ENCODE assay signal across 25 cellular contexts in the genomic region with DNA sequence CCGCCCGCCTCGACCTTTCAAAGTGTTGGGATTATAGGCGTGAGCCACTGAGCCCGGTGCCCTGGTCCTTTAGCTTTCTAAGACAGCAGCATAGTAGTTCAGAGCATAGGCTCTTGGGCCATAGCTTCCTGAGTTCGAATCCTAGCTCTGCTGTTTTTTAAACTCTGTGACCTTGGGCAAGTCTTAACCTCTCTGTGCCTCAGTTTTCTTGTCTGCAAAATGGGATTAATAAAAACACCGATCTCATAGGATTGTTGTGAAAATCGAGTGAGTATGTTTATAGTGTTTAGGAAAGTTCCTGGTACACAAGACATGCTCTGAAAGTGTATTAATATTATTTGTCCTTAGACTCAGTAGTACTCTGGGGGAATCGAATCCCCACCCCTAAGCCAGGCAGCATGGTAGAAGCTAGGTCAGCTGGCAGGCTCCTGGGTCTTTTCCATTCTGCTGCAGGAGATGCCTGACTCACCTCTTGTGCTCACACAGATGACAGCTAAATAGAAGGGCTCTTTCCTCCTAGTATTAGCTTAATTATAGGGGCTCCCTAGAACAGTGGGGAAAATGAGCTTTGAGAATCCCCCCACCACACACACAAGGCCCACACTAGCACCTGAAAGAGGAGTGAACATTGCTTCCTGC. TPM values are rescaled to one million over a fixed set of nuclear protein-coding genes. Genes with fewer than 3 reads are reported as not detected.
DNase-seq lines count a peak whose midpoint lies in the region; ATAC-seq, FAIRE-seq and TF ChIP-seq lines count a peak whose summit lies in the region.
"Had no signal": no experiment of that assay in that cellular context is flagged by ENCODE, and none has a peak within 500 bp of the region (broad histone marks: within the 10 kb centered on the region; RNA-seq: fewer than 3 reads in every experiment).

No MANE protein-coding gene starts in this region.

- H4K20me1 ChIP-seq in K562 (replicated peaks; ENCODE audit: control insufficient read depth, insufficient read depth, low read length), result 0 out of 2 replicates have a peak, but pooled peaks cover 2% of the 10 kb centered on the region

- TF ChIP-seq RAD21 in K562 (CRISPR knock-in tag; conservative IDR thresholded peaks at IDR 0.05 in 1 of 2, IDR thresholded peaks at IDR 0.05 in 1 of 2), result no peak

- no peak overlapping the region; the same call in 1 of the 2 replicates for H3K4me2 ChIP-seq in K562 (ENCODE audit: insufficient read depth, low read length)
- H3K4me2 ChIP-seq: KMS-11 had no signal

- peaks cover 87% of the 10 kb centered on the region for H3K4me1 Mint-ChIP-seq in CD8-positive, alpha-beta T cell (ENCODE audit: low read depth)
- peaks cover 89% of the 10 kb centered on the region for H3K4me1 Mint-ChIP-seq in stimulated activated memory B cell treated with anti-CD40 and anti-IgM and Interleukin-4, amounts not matched to agents 10 μg/mL and 1 μg/mL and 100 μg/mL, for 72 hours

- BruUV-seq in K562 (replicated peaks; lab: Mats Ljungman, UMichigan), result no TSS peak

- POLR2A ChIA-PET in CD8-positive, alpha-beta T cell (lab: Charles Lee), result interaction anchor here (0.9 to 1.6 kb wide), 7 partner anchors 16 to 155 kb away, joined by 3 to 6 read pairs (median 5); no protein-coding TSS in a partner anchor
- POLR2A ChIA-PET in K562 (lab: Yijun Ruan, JAX), result interaction anchor here (0.6 to 2.4 kb wide), 9 partner anchors 9 to 231 kb away, joined by 3 to 15 read pairs (median 4); no protein-coding TSS in a partner anchor

- intact Hi-C loops in CD8-positive, alpha-beta T cell (cut with DNase I, micrococcal nuclease), result loop anchor here (5.0 kb wide), 2 partner anchors 43 to 78 kb away; a partner anchor contains a TSS
- intact Hi-C loops in K562 (cut with micrococcal nuclease), result loop anchor here (5.0 kb wide), 1 partner anchor 132 kb away; no protein-coding TSS in a partner anchor
- intact Hi-C loops in breast epithelium (cut with DNase I; ENCODE audit: low total_unique reads), result no loop called here

- CTCF ChIA-PET in CD8-positive, alpha-beta T cell (lab: Charles Lee), result interaction anchor here (0.9 to 9.5 kb wide), 11 partner anchors 10 to 162 kb away, joined by 3 to 235 read pairs (median 15); no protein-coding TSS in a partner anchor
- CTCF ChIA-PET in K562 (lab: Yijun Ruan, JAX; ENCODE audit: low intra/inter-chr PET ratio), result no interaction called here

- ATAC-seq in CD8-positive, alpha-beta T cell, result no peak
- ATAC-seq in K562 (no peak), HG03439 (IDR thresholded peaks at IDR 0.05; ENCODE audit: unreplicated experiment) (no peak)
- ATAC-seq in stimulated activated memory B cell treated with anti-CD40 and anti-IgM and Interleukin-4, amounts not matched to agents 10 μg/mL and 1 μg/mL and 100 μg/mL, for 72 hours, result no peak
- ATAC-seq: lower lobe of right lung, pancreas, SK-N-SH treated with all-trans-retinoic acid at 6 μM for 48 hours had no signal

- H3K27ac Mint-ChIP-seq in CD8-positive, alpha-beta T cell, result peak overlapping the region; percentile 87
- H3K27ac Mint-ChIP-seq in stimulated activated memory B cell treated with anti-CD40 and anti-IgM and Interleukin-4, amounts not matched to agents 10 μg/mL and 1 μg/mL and 100 μg/mL, for 72 hours, result peak overlapping the region; percentile 83
- H3K27ac Mint-ChIP-seq: type B pancreatic cell had no signal

- peaks cover 20% of the 10 kb centered on the region for H3K36me3 Mint-ChIP-seq in CD8-positive, alpha-beta T cell
- peaks cover 34% of the 10 kb centered on the region for H3K36me3 Mint-ChIP-seq in stimulated activated memory B cell treated with anti-CD40 and anti-IgM and Interleukin-4, amounts not matched to agents 10 μg/mL and 1 μg/mL and 100 μg/mL, for 72 hours
- H3K36me3 Mint-ChIP-seq: type B pancreatic cell had no signal

- TF ChIP-seq CTCF in CD8-positive, alpha-beta T cell (IDR thresholded peaks at IDR 0.05), result no peak
- TF ChIP-seq CTCF in K562 (IDR thresholded peaks at IDR 0.05 in 2 of 3, conservative IDR thresholded peaks at IDR 0.05 in 1 of 3; ENCODE audit: insufficient read depth in 2 of 3, low read depth in 1 of 3, low read length in 3 of 3), result no peak
- TF ChIP-seq CTCF in breast epithelium (IDR thresholded peaks at IDR 0.05), result no peak

- no peaks in the 10 kb centered on the region for H3K27me3 Mint-ChIP-seq in CD8-positive, alpha-beta T cell (ENCODE audit: low read depth)
- H3K27me3 Mint-ChIP-seq in stimulated activated memory B cell treated with anti-CD40 and anti-IgM and Interleukin-4, amounts not matched to agents 10 μg/mL and 1 μg/mL and 100 μg/mL, for 72 hours, result no peaks in the 10 kb centered on the region

- no peak for TF ChIP-seq POLR2A in K562 (conservative IDR thresholded peaks at IDR 0.05)
- TF ChIP-seq POLR2A in breast epithelium (IDR thresholded peaks at IDR 0.05), result no peak

- 88% methylated on average over 9 of the region's 9 CpGs for WGBS in K562 (ENCODE audit: insufficient coverage, low coverage, missing lambda C conversion rate)

- FAIRE-seq in K562 (lab: Jason Lieb, UNC), result no peak
- FAIRE-seq: colon, islet of Langerhans, pancreas had no signal

- H3K9me1 ChIP-seq in K562 (ENCODE audit: control insufficient read depth, insufficient read depth, low read length), result peaks cover 5% of the 10 kb centered on the region

- peaks cover 95% of the 10 kb centered on the region for H3K79me2 ChIP-seq in K562 (ENCODE audit: control insufficient read depth, insufficient read depth, low read length)

- no peaks in the 10 kb centered on the region for H3K9me3 ChIP-seq in CD8-positive, alpha-beta T cell (ENCODE audit: low read length)
- H3K9me3 ChIP-seq in K562 (replicated peaks; ENCODE audit: control insufficient read depth, insufficient read depth, low read depth, low read length), result no peaks in the 10 kb centered on the region
- no peaks in the 10 kb centered on the region for H3K9me3 ChIP-seq in breast epithelium
- H3K9me3 ChIP-seq: lower lobe of right lung, pancreas, sigmoid colon had no signal

- in situ Hi-C loops in K562 (cut with MboI), result no loop called here

- DNase-seq in CD8-positive, alpha-beta T cell, result no peak
- peak; percentile 29 for DNase-seq in NCI-H2227 treated with DMSO at 0.1 percent for 48 hours (lab: John Stamatoyannopoulos, UW)
- no peak for DNase-seq in K562 (ENCODE audit: extremely low read depth in 1 of 4, low spot score in 3 of 4)
- no peak for DNase-seq in breast epithelium (ENCODE audit: low spot score in 2 of 2)
- DNase-seq in medulla oblongata (ENCODE audit: extremely low spot score), result no peak
- DNase-seq: activated CD4-positive, alpha-beta T cell treated with anti-CD3 and anti-CD28 coated beads for 1 hour; activated naive CD4-positive, alpha-beta T cell; AML-193; DMS 273 treated with DMSO at 0.1 percent for 48 hours; GF-D8; hippocampal formation; lower lobe of right lung; NCI-H1048; NCI-H2029 treated with DMSO at 0.1 percent for 48 hours; NCI-H446 treated with DMSO at 0.1 percent for 48 hours; pancreas; sigmoid colon; T1000 had no signal

- no peaks in the 10 kb centered on the region for H3K9me3 Mint-ChIP-seq in CD8-positive, alpha-beta T cell
- no peaks in the 10 kb centered on the region for H3K9me3 Mint-ChIP-seq in stimulated activated memory B cell treated with anti-CD40 and anti-IgM and Interleukin-4, amounts not matched to agents 10 μg/mL and 1 μg/mL and 100 μg/mL, for 72 hours
- H3K9me3 Mint-ChIP-seq: type B pancreatic cell had no signal

- no peak overlapping the region for H2AFZ ChIP-seq in K562 (ENCODE audit: low read depth, low read length)

- TF ChIP-seq EP300 in K562 (IDR thresholded peaks at IDR 0.05; ENCODE audit: low read length), result no peak

- H3K36me3 ChIP-seq in CD8-positive, alpha-beta T cell (ENCODE audit: insufficient read depth, low read length), result no peaks in the 10 kb centered on the region
- H3K36me3 ChIP-seq in K562 (ENCODE audit: control insufficient read depth, insufficient read depth, low read length), result peaks cover 82% of the 10 kb centered on the region
- H3K36me3 ChIP-seq in breast epithelium, result no peaks in the 10 kb centered on the region
- H3K36me3 ChIP-seq: lower lobe of right lung, pancreas, sigmoid colon had no signal

- H3K27me3 ChIP-seq in CD8-positive, alpha-beta T cell (ENCODE audit: insufficient read depth, low read length), result no peaks in the 10 kb centered on the region
- H3K27me3 ChIP-seq in K562 (ENCODE audit: control insufficient read depth in 2 of 2, insufficient read depth in 2 of 2, low read length in 2 of 2), result no peaks in the 10 kb centered on the region
- no peaks in the 10 kb centered on the region for H3K27me3 ChIP-seq in breast epithelium
- H3K27me3 ChIP-seq: pancreas, sigmoid colon had no signal

- H3K27ac ChIP-seq in CD8-positive, alpha-beta T cell (ENCODE audit: low read depth, low read length), result no peak overlapping the region
- H3K27ac ChIP-seq in K562 (ENCODE audit: extremely low read depth, low read depth, low read length), result peak overlapping the region; percentile 37; the same call in 1 of the 3 replicates
- no peak overlapping the region for H3K27ac ChIP-seq in breast epithelium
- H3K27ac ChIP-seq: KMS-11, lower lobe of right lung, pancreas had no signal

- peaks cover 78% of the 10 kb centered on the region for H3K4me1 ChIP-seq in CD8-positive, alpha-beta T cell (ENCODE audit: insufficient read depth, low read length)
- H3K4me1 ChIP-seq in K562 (replicated peaks in 1 of 2; ENCODE audit: control insufficient read depth in 2 of 2, insufficient read depth in 2 of 2, low read length in 2 of 2), result peaks cover 7 to 19% of the 10 kb centered on the region in 2 experiments; a peak in 3 of 5 replicates
- H3K4me1 ChIP-seq in breast epithelium, result no peaks in the 10 kb centered on the region
- H3K4me1 ChIP-seq: lower lobe of right lung, pancreas had no signal

- no peak overlapping the region; a peak in 1 of 4 replicates for H3K9ac ChIP-seq in K562 (ENCODE audit: insufficient read depth in 1 of 2, low read depth in 2 of 2, low read length in 2 of 2)
- H3K9ac ChIP-seq: KMS-11 had no signal

- H3K4me3 ChIP-seq in CD8-positive, alpha-beta T cell (ENCODE audit: low read depth, low read length), result no peak overlapping the region
- H3K4me3 ChIP-seq in K562 (no peak overlapping the region), breast epithelium (no peak overlapping the region)
- H3K4me3 ChIP-seq: lower lobe of right lung, pancreas, sigmoid colon had no signal

- no peak overlapping the region for H3K4me3 Mint-ChIP-seq in CD8-positive, alpha-beta T cell
- H3K4me3 Mint-ChIP-seq in stimulated activated memory B cell treated with anti-CD40 and anti-IgM and Interleukin-4, amounts not matched to agents 10 μg/mL and 1 μg/mL and 100 μg/mL, for 72 hours, result no peak overlapping the region
- H3K4me3 Mint-ChIP-seq: type B pancreatic cell had no signal

RNA-seq across cellular contexts. Expression of a gene that starts 44.1 kb away (rescaled TPM):
- total RNA-seq in CD8-positive, alpha-beta T cell, result 10 to 100 TPM; 62.8 to 64.4 TPM
- total RNA-seq in K562 (2011; cell fraction: chromatin; rRNA removed; ENCODE audit: low replicate concordance), result 589 and 727 TPM in 2 replicates
- 260 and 276 TPM in 2 replicates for total RNA-seq in K562 (2011; cell fraction: nucleolus; rRNA removed)
- 490 and 887 TPM in 2 replicates for total RNA-seq in K562 (2011; cell fraction: nucleoplasm; rRNA removed)
- 111 and 151 TPM in 2 replicates for total RNA-seq in K562 (2014; rRNA removed)
- 184 and 197 TPM in 2 replicates for total RNA-seq in K562 (2014; rRNA removed; fragmentation: Illumina TruSeq; extraction: Trizol)
- 140 and 148 TPM in 2 replicates for total RNA-seq in K562 (2015; rRNA removed; fragmentation: Illumina TruSeq; extraction: Trizol)
- 199 and 214 TPM in 2 replicates for total RNA-seq in K562 (2021)
- polyA plus RNA-seq in K562 (2011; rRNA removed), result 157 and 276 TPM in 2 replicates
- polyA plus RNA-seq in K562 (2011; cell fraction: cytosol; rRNA removed), result 122 and 401 TPM in 2 replicates
- 204 and 318 TPM in 2 replicates for polyA plus RNA-seq in K562 (2011; cell fraction: nucleus; rRNA removed)
- polyA plus RNA-seq in K562 (2012), result 162 and 213 TPM in 2 replicates
- polyA plus RNA-seq in K562 (2014; fragmentation: Illumina TruSeq; extraction: Trizol), result 161 and 185 TPM in 2 replicates
- 10 to 100 TPM; 49.9 to 64.3 TPM for polyA plus RNA-seq in K562 (2014; fragmentation: Nextera tagmentation; extraction: Ambion mirVana)
- polyA plus RNA-seq in K562 (2014; rRNA removed), result 102 and 116 TPM in 2 replicates
- 397 and 705 TPM in 2 replicates for polyA minus RNA-seq in K562 (2011; rRNA and poly(A)+ RNA removed)
- polyA minus RNA-seq in K562 (2011; cell fraction: cytosol; rRNA and poly(A)+ RNA removed), result 224 and 329 TPM in 2 replicates
- 155 and 218 TPM in 2 replicates for polyA minus RNA-seq in K562 (2011; cell fraction: nucleus; rRNA and poly(A)+ RNA removed)
- total RNA-seq in breast epithelium, result 1 to 10 TPM; 1.3 to 5.3 (median 4.7) TPM

Comparison
In these comparisons a context has a peak if more than half of its experiments do, and no peak if none do; other contexts are left out.
1. RNA of a gene that starts 44.1 kb away (total RNA-seq): 111 to 887 TPM in K562 and 62.8 to 64.4 TPM in CD8-positive, alpha-beta T cell; 1.3 to 5.3 TPM in breast epithelium; every median in the first group is over 10 times any median in the second.